In the genomic region with DNA sequence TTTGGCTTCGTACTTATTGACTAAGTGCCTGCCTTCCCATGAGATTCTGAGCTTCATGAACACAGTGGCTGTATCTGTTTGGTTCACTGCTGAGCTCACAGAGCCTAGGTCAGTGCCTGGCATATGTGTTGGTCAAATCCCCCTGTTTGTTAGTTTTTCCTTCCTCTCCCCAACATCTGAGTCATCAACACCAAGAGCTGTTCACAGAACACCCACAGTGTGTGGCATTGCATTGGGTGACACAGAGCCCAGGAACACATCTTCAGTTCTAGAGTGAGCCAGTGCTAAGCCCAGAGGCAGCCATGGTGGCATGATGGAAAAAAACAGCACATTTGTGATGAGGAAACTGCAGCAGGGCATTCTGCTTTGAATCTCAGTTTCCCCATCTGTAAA, we compare ENCODE assay signal across 16 cellular contexts.
DNase-seq lines count a peak whose midpoint lies in the region; ATAC-seq, FAIRE-seq and TF ChIP-seq lines count a peak whose summit lies in the region.
"Had no signal": no experiment of that assay in that cellular context is flagged by ENCODE, and none has a peak within 500 bp of the region (broad histone marks: within the 10 kb centered on the region; RNA-seq: fewer than 3 reads in every experiment).

No MANE protein-coding gene starts in this region.

- WGBS in H1 (ENCODE audit: extremely low coverage in 1 of 2, insufficient coverage in 1 of 2, insufficient read length in 1 of 2, insufficient replicate concordance in 2 of 2, low coverage in 1 of 2, low lambda C conversion rate in 2 of 2, missing lambda C conversion rate in 1 of 2), 2 experiments = 95% methylated on average over 1 of the region's 1 CpG; no CpG with 5 or more reads in 1 of the 2 experiments
- 86 to 92% (median 88%) methylated on average over 1 of the region's 1 CpG for WGBS in ovary, 3 donors

- no peak for TF ChIP-seq RAD21 in H1 (IDR thresholded peaks at IDR 0.05 in 1 of 2, conservative IDR thresholded peaks at IDR 0.05 in 1 of 2; ENCODE audit: low read depth in 2 of 2, low read length in 2 of 2)

- 0 out of 7 replicates have a peak, but pooled peaks cover 0 to 2% (median 0%) of the 10 kb centered on the region in 4 experiments for H3K4me1 ChIP-seq in H1 (replicated peaks in 1 of 4; ENCODE audit: control insufficient read depth in 3 of 4, insufficient read depth in 4 of 4, low read length in 3 of 4)
- H3K4me1 ChIP-seq in ovary (ENCODE audit: insufficient read depth) = no peaks in the 10 kb centered on the region
- H3K4me1 ChIP-seq: adrenal gland, stomach had no signal

- H3K4me2 ChIP-seq in H1 (ENCODE audit: insufficient read depth in 1 of 2, low read depth in 2 of 2, low read length in 2 of 2) = no peak overlapping the region
- H3K4me2 ChIP-seq: PC-9 had no signal

- intact Hi-C loops in ovary (cut with DNase I) = no loop called here

- 0 out of 2 replicates have a peak overlapping the region, but pooled peaks have one; percentile 80 for H2BK12ac ChIP-seq in H1 (ENCODE audit: low read depth, low read length)

- no peak overlapping the region for H3K23ac ChIP-seq in H1 (ENCODE audit: insufficient read length)

- H2BK120ac ChIP-seq in H1 (replicated peaks; ENCODE audit: low read depth, low read length) = peak overlapping the region; percentile 47

- TF ChIP-seq CTCF in H1 (IDR thresholded peaks at IDR 0.05; ENCODE audit: control extremely low read depth in 1 of 3, insufficient read depth in 1 of 3, low read depth in 1 of 3, low read length in 3 of 3) (no peak), ovary (IDR thresholded peaks at IDR 0.05) (no peak)

- H2BK5ac ChIP-seq in H1 (ENCODE audit: low read depth, low read length) = no peak overlapping the region

- peaks cover 1% of the 10 kb centered on the region; the same call in 1 of the 2 replicates for H3K23me2 ChIP-seq in H1 (ENCODE audit: low read depth, low read length)

- peak; percentile 34 to 58 for ATAC-seq in activated T-cell treated with anti-CD3 and anti-CD28 coated beads, Interleukin-2, amount 50 U/mL, for 4 hours
- peak; percentile 44 to 50 for ATAC-seq in stimulated activated naive B cell treated with anti-CD40 and anti-IgM and Interleukin-4, amounts not matched to agents 10 μg/mL and 1 μg/mL and 100 μg/mL, for 72 hours (replicated peaks)
- ATAC-seq in GM18519 (IDR thresholded peaks at IDR 0.05; ENCODE audit: low FRiP score, unreplicated experiment) = no peak

- no peak overlapping the region for H4K5ac ChIP-seq in H1 (ENCODE audit: insufficient read length, low read depth, low read length)

- no peak overlapping the region for H2BK20ac ChIP-seq in H1 (ENCODE audit: low read length)

- no peak overlapping the region for H4K91ac ChIP-seq in H1 (replicated peaks; ENCODE audit: insufficient read length, low read length)

- TF ChIP-seq EP300 in H1 (IDR thresholded peaks at IDR 0.05; ENCODE audit: borderline replicate concordance in 1 of 2, low read depth in 2 of 2, low read length in 2 of 2) (no peak), ovary (IDR thresholded peaks at IDR 0.05) (no peak)

- no peak overlapping the region for H2AFZ ChIP-seq in H1 (ENCODE audit: low read length)
- H2AFZ ChIP-seq: PC-9 had no signal

- H3K4ac ChIP-seq in H1 (replicated peaks; ENCODE audit: insufficient read length, low read depth, low read length) = no peak overlapping the region

- H3K56ac ChIP-seq in H1 (replicated peaks; ENCODE audit: insufficient read length, low read depth, low read length) = no peak overlapping the region

- no peaks in the 10 kb centered on the region for H3K36me3 ChIP-seq in H1 (ENCODE audit: control insufficient read depth in 2 of 4, insufficient read depth in 4 of 4, low read length in 3 of 4)
- H3K36me3 ChIP-seq in ovary = no peaks in the 10 kb centered on the region
- H3K36me3 ChIP-seq: adrenal gland, stomach had no signal

- no peak overlapping the region for H3K18ac ChIP-seq in H1 (ENCODE audit: extremely low read depth, low read length)

- H3K4me3 Mint-ChIP-seq in activated T-cell treated with anti-CD3 and anti-CD28 coated beads, Interleukin-2, amount 50 U/mL, for 4 hours = no peak overlapping the region
- H3K4me3 Mint-ChIP-seq in stimulated activated naive B cell treated with anti-CD40 and anti-IgM and Interleukin-4, amounts not matched to agents 10 μg/mL and 1 μg/mL and 100 μg/mL, for 72 hours = peak overlapping the region in 1 of 2 donors; percentile 49

- no peaks in the 10 kb centered on the region for H4K20me1 ChIP-seq in H1 (replicated peaks in 1 of 2; ENCODE audit: control insufficient read depth in 1 of 2, insufficient read depth in 2 of 2, low read length in 2 of 2)

- H3K36me3 Mint-ChIP-seq in activated T-cell treated with anti-CD3 and anti-CD28 coated beads, Interleukin-2, amount 50 U/mL, for 4 hours (ENCODE audit: insufficient read depth) = no peaks in the 10 kb centered on the region
- peaks cover 18% of the 10 kb centered on the region in 2 donors for H3K36me3 Mint-ChIP-seq in stimulated activated naive B cell treated with anti-CD40 and anti-IgM and Interleukin-4, amounts not matched to agents 10 μg/mL and 1 μg/mL and 100 μg/mL, for 72 hours

- no peak overlapping the region for H4K8ac ChIP-seq in H1 (ENCODE audit: extremely low read depth, insufficient read depth, low read length)

- no peak overlapping the region for H3K14ac ChIP-seq in H1 (ENCODE audit: insufficient read length)

- no peak overlapping the region for H3K27ac ChIP-seq in H1 (ENCODE audit: low read depth, low read length)
- H3K27ac ChIP-seq in ovary = no peak overlapping the region
- H3K27ac ChIP-seq: adrenal gland, PC-9, stomach had no signal

- no peak for TF ChIP-seq POLR2A in H1 (IDR thresholded peaks at IDR 0.05; ENCODE audit: control extremely low read depth in 1 of 2, low read depth in 2 of 2, low read length in 2 of 2)
- no peak for TF ChIP-seq POLR2A in ovary (IDR thresholded peaks at IDR 0.05)

- no peak for FAIRE-seq in H1 (lab: Jason Lieb, UNC)
- FAIRE-seq: bronchial epithelial cell had no signal

- H3K27ac Mint-ChIP-seq in stimulated activated naive B cell treated with anti-CD40 and anti-IgM and Interleukin-4, amounts not matched to agents 10 μg/mL and 1 μg/mL and 100 μg/mL, for 72 hours = peak overlapping the region; percentile 82

- CTCF ChIA-PET in H1 (lab: Charles Lee; ENCODE audit: partially characterized antibody) = interaction anchor here (1.2 to 2.3 kb wide), 4 partner anchors 9 to 160 kb away, joined by 3 to 9 read pairs (median 4); no protein-coding TSS in a partner anchor

- H3K9me3 ChIP-seq in H1 (ENCODE audit: insufficient read depth in 2 of 2, low read depth in 1 of 2, low read length in 1 of 2) (no peaks in the 10 kb centered on the region), ovary (no peaks in the 10 kb centered on the region)
- H3K9me3 ChIP-seq: adrenal gland, stomach had no signal

- H3K79me2 ChIP-seq in H1 (ENCODE audit: control insufficient read depth in 1 of 2, insufficient read depth in 2 of 2, low read length in 2 of 2) = no peaks in the 10 kb centered on the region

- H3K9me3 Mint-ChIP-seq in activated T-cell treated with anti-CD3 and anti-CD28 coated beads, Interleukin-2, amount 50 U/mL, for 4 hours = no peaks in the 10 kb centered on the region
- peaks cover 5 to 12% of the 10 kb centered on the region in 2 donors for H3K9me3 Mint-ChIP-seq in stimulated activated naive B cell treated with anti-CD40 and anti-IgM and Interleukin-4, amounts not matched to agents 10 μg/mL and 1 μg/mL and 100 μg/mL, for 72 hours

- H3K9ac ChIP-seq in H1 (replicated peaks in 1 of 4; ENCODE audit: extremely low read depth in 1 of 4, low read depth in 3 of 4, low read length in 3 of 4) = no peak overlapping the region; a peak in 1 of 7 replicates

- DNase-seq in activated T-cell treated with anti-CD3 and anti-CD28 coated beads, Interleukin-2, amount 50 U/mL, for 4 hours = no peak
- DNase-seq in activated T-cell treated with anti-CD3 and anti-CD28 coated beads for 4 hours = no peak
- peak; percentile 30 for DNase-seq in MV-4-11 (lab: John Stamatoyannopoulos, UW)
- no peak for DNase-seq in H1 (ENCODE audit: low read depth in 1 of 2, low spot score in 2 of 2)
- DNase-seq in stimulated activated naive B cell treated with anti-CD40 and anti-IgM and Interleukin-4, amounts not matched to agents 10 μg/mL and 1 μg/mL and 100 μg/mL, for 72 hours = peak; percentile 51
- no peak for DNase-seq in NCI-H1048 (lab: John Stamatoyannopoulos, UW)
- no peak for DNase-seq in ovary
- DNase-seq: adrenal gland, dermis blood vessel endothelial cell, foreskin fibroblast, KG1, NCI-H526, PC-9, stomach had no signal

- H3K27me3 Mint-ChIP-seq in activated T-cell treated with anti-CD3 and anti-CD28 coated beads, Interleukin-2, amount 50 U/mL, for 4 hours (ENCODE audit: low read depth) = peaks cover 8% of the 10 kb centered on the region
- H3K27me3 Mint-ChIP-seq in stimulated activated naive B cell treated with anti-CD40 and anti-IgM and Interleukin-4, amounts not matched to agents 10 μg/mL and 1 μg/mL and 100 μg/mL, for 72 hours = no peaks in the 10 kb centered on the region

- H3K27me3 ChIP-seq in H1 (replicated peaks in 1 of 4; ENCODE audit: control insufficient read depth in 3 of 4, extremely low read depth in 1 of 4, insufficient read depth in 3 of 4, low read length in 3 of 4) (no peaks in the 10 kb centered on the region), ovary (no peaks in the 10 kb centered on the region)
- H3K27me3 ChIP-seq: adrenal gland, stomach had no signal

- H2BK15ac ChIP-seq in H1 (ENCODE audit: low read length) = no peak overlapping the region

- POLR2A ChIA-PET in H1 (lab: Charles Lee; ENCODE audit: partially characterized antibody) = no interaction called here

- H3K4me1 Mint-ChIP-seq in activated T-cell treated with anti-CD3 and anti-CD28 coated beads, Interleukin-2, amount 50 U/mL, for 4 hours (ENCODE audit: low read depth) = peaks cover 2% of the 10 kb centered on the region
- peaks cover 49 to 85% of the 10 kb centered on the region in 2 donors for H3K4me1 Mint-ChIP-seq in stimulated activated naive B cell treated with anti-CD40 and anti-IgM and Interleukin-4, amounts not matched to agents 10 μg/mL and 1 μg/mL and 100 μg/mL, for 72 hours

- no peaks in the 10 kb centered on the region for H3K79me1 ChIP-seq in H1 (ENCODE audit: low read depth, low read length)

- no peak overlapping the region for H2AK5ac ChIP-seq in H1 (ENCODE audit: low read depth, low read length)

- no peak overlapping the region for H3K4me3 ChIP-seq in H1 (ENCODE audit: extremely low read depth in 1 of 4, insufficient read depth in 2 of 4, low read depth in 3 of 4, low read length in 4 of 4)
- no peak overlapping the region for H3K4me3 ChIP-seq in ovary
- H3K4me3 ChIP-seq: adrenal gland, PC-9, stomach had no signal

TF ChIP-seq in H1, 55 proteins besides CTCF, POLR2A, EP300 and RAD21 (continues in another document):
- TF ChIP-seq RXRA (IDR thresholded peaks at IDR 0.05; ENCODE audit: insufficient read depth, low read depth, low read length) = no peak
- no peak for TF ChIP-seq SIX5 (IDR thresholded peaks at IDR 0.05; ENCODE audit: low read depth, low read length)
- no peak for TF ChIP-seq SP4 (IDR thresholded peaks at IDR 0.05; ENCODE audit: low read length)
- TF ChIP-seq JUND (IDR thresholded peaks at IDR 0.05; ENCODE audit: low read length) = no peak
- TF ChIP-seq SIN3A (conservative IDR thresholded peaks at IDR 0.05 in 1 of 2, IDR thresholded peaks at IDR 0.05 in 1 of 2; ENCODE audit: low read depth in 1 of 2, low read length in 2 of 2) = no peak
- TF ChIP-seq CHD1 (IDR thresholded peaks at IDR 0.05; ENCODE audit: low read depth, low read length) = no peak

Comparison
In these comparisons a context has a peak if more than half of its experiments do, and no peak if none do; other contexts are left out.
1. DNase-seq: peak in MV-4-11 (single experiment) and stimulated activated naive B cell treated with anti-CD40 and anti-IgM and Interleukin-4, amounts not matched to agents 10 μg/mL and 1 μg/mL and 100 μg/mL, for 72 hours (single experiment); none in activated T-cell treated with anti-CD3 and anti-CD28 coated beads, Interleukin-2, amount 50 U/mL, for 4 hours (single experiment), activated T-cell treated with anti-CD3 and anti-CD28 coated beads for 4 hours (single experiment), H1 (0 of 2), NCI-H1048 (single experiment) and ovary (0 of 5).